ENCODE assay signal across 9 cellular contexts in genomic region chr3:67920969-67921368, GRCh38.
"Had no signal": no experiment of that assay in that cellular context is flagged by ENCODE, and none has a peak within 500 bp of the region (broad histone marks: within the 10 kb centered on the region; RNA-seq: fewer than 3 reads in every experiment).

No MANE protein-coding gene starts in this region.

- H3K9me3 Mint-ChIP-seq: HFFc6 had no signal

- H3K4me1 Mint-ChIP-seq: IgD-negative memory B cell had no signal

- H3K4me3 Mint-ChIP-seq: HFFc6, IgD-negative memory B cell had no signal

- H3K27ac ChIP-seq: GM23248, HL-60 had no signal

- H3K4me1 ChIP-seq: HAP-1 had no signal

- H3K27ac Mint-ChIP-seq: HFFc6, IgD-negative memory B cell had no signal

- ATAC-seq: HCT116, HepG2 had no signal

- H3K27me3 Mint-ChIP-seq: IgD-negative memory B cell had no signal

- DNase-seq: GM23248, GOT3, H7, HFFc6 had no signal

- H3K36me3 Mint-ChIP-seq: IgD-negative memory B cell had no signal
